Comparison of ENCODE assay signal across 10 cellular contexts in genomic region chr10:59904431-59905065, GRCh38. TPM values are rescaled to one million over a fixed set of nuclear protein-coding genes. Genes with fewer than 3 reads are reported as not detected.
DNase-seq lines count a peak whose midpoint lies in the region; ATAC-seq and TF ChIP-seq lines count a peak whose summit lies in the region.
"Had no signal": no experiment of that assay in that cellular context is flagged by ENCODE, and none has a peak within 500 bp of the region (broad histone marks: within the 10 kb centered on the region; RNA-seq: fewer than 3 reads in every experiment).

No MANE protein-coding gene starts in this region.

- no peaks in the 10 kb centered on the region for H3K9me3 Mint-ChIP-seq in activated CD4-positive, alpha-beta T cell treated with anti-CD3 and anti-CD28 coated beads for 36 hours (ENCODE audit: low read depth)
- no peaks in the 10 kb centered on the region for H3K9me3 Mint-ChIP-seq in activated naive CD8-positive, alpha-beta T cell treated with anti-CD3 and anti-CD28 coated beads for 36 hours

- no peak for ATAC-seq in activated CD4-positive, alpha-beta T cell treated with anti-CD3 and anti-CD28 coated beads for 36 hours
- no peak for ATAC-seq in activated CD4-positive, CD25-positive, alpha-beta regulatory T cell treated with anti-CD3 and anti-CD28 coated beads, Interleukin-2, amount 50 U/mL, for 24 hours

- H3K4me1 Mint-ChIP-seq in activated CD4-positive, alpha-beta T cell treated with anti-CD3 and anti-CD28 coated beads for 36 hours = peaks cover 76% of the 10 kb centered on the region
- peaks cover 71% of the 10 kb centered on the region for H3K4me1 Mint-ChIP-seq in activated naive CD8-positive, alpha-beta T cell treated with anti-CD3 and anti-CD28 coated beads for 36 hours

- no peak for TF ChIP-seq POLR2A in suprapubic skin (IDR thresholded peaks at IDR 0.05)

- H3K36me3 ChIP-seq in suprapubic skin = no peaks in the 10 kb centered on the region

- H3K4me3 ChIP-seq in suprapubic skin = peak overlapping the region; percentile 99

- POLR2A ChIA-PET in activated CD4-positive, alpha-beta T cell treated with anti-CD3 and anti-CD28 coated beads for 36 hours (lab: Charles Lee) = interaction anchor here (0.6 to 2.0 kb wide), 9 partner anchors 9 to 195 kb away, joined by 3 to 13 read pairs (median 4); partner anchors contain the start of gene SLC16A9

- WGBS in suprapubic skin = 38% methylated on average over 7 of the region's 7 CpGs

- peak overlapping the region; percentile 99 for H3K27ac Mint-ChIP-seq in activated CD4-positive, alpha-beta T cell treated with anti-CD3 and anti-CD28 coated beads for 36 hours
- H3K27ac Mint-ChIP-seq in activated naive CD8-positive, alpha-beta T cell treated with anti-CD3 and anti-CD28 coated beads for 36 hours = peak overlapping the region; percentile 98

- CTCF ChIA-PET in activated CD4-positive, alpha-beta T cell treated with anti-CD3 and anti-CD28 coated beads for 36 hours (lab: Charles Lee) = interaction anchor here (0.6 to 2.7 kb wide), 8 partner anchors 8 to 74 kb away, joined by 3 to 18 read pairs (median 4); no protein-coding TSS in a partner anchor

- peak overlapping the region; percentile 97 for H3K4me3 Mint-ChIP-seq in activated CD4-positive, alpha-beta T cell treated with anti-CD3 and anti-CD28 coated beads for 36 hours
- H3K4me3 Mint-ChIP-seq in activated naive CD8-positive, alpha-beta T cell treated with anti-CD3 and anti-CD28 coated beads for 36 hours = peak overlapping the region; percentile 98

- H3K27ac ChIP-seq in suprapubic skin = peak overlapping the region; percentile 94

- no peak for TF ChIP-seq EP300 in suprapubic skin (IDR thresholded peaks at IDR 0.05)

- DNase-seq in activated CD4-positive, alpha-beta T cell treated with anti-CD3 and anti-CD28 coated beads for 36 hours = no peak
- DNase-seq in activated CD4-positive, alpha-beta T cell treated with anti-CD3 and anti-CD28 coated beads, Interleukin-2, amount 50 U/mL, for 48 hours = no peak
- no peak for DNase-seq in activated naive CD8-positive, alpha-beta T cell treated with anti-CD3 and anti-CD28 coated beads for 36 hours
- DNase-seq in iPS-NIHi11 (ENCODE audit: low spot score) = peak; percentile 28
- no peak for DNase-seq in suprapubic skin (ENCODE audit: low spot score in 2 of 2)
- no peak for DNase-seq in pons (ENCODE audit: low spot score)
- no peak for DNase-seq in LoVo (ENCODE audit: low spot score)
- DNase-seq: NCI-H446 treated with DMSO at 0.1 percent for 48 hours had no signal

- H3K36me3 Mint-ChIP-seq in activated CD4-positive, alpha-beta T cell treated with anti-CD3 and anti-CD28 coated beads for 36 hours (ENCODE audit: low read depth) = peaks cover 42% of the 10 kb centered on the region
- peaks cover 41% of the 10 kb centered on the region for H3K36me3 Mint-ChIP-seq in activated naive CD8-positive, alpha-beta T cell treated with anti-CD3 and anti-CD28 coated beads for 36 hours

- H3K9me3 ChIP-seq in suprapubic skin = no peaks in the 10 kb centered on the region
- H3K9me3 ChIP-seq: mucosa of descending colon had no signal

- H3K4me1 ChIP-seq in suprapubic skin = peaks cover 78% of the 10 kb centered on the region

- H3K27me3 Mint-ChIP-seq in activated CD4-positive, alpha-beta T cell treated with anti-CD3 and anti-CD28 coated beads for 36 hours = no peaks in the 10 kb centered on the region
- H3K27me3 Mint-ChIP-seq in activated naive CD8-positive, alpha-beta T cell treated with anti-CD3 and anti-CD28 coated beads for 36 hours = no peaks in the 10 kb centered on the region

- intact Hi-C loops in activated CD4-positive, alpha-beta T cell treated with anti-CD3 and anti-CD28 coated beads for 36 hours (cut with DNase I, micrococcal nuclease) = loop anchor here (1.0 to 10.0 kb wide), 9 partner anchors 23 to 1998 kb away; partner anchors contain the start of genes ARID5B (in 1 of the 2), CISD1 (in 1 of the 2), IPMK (in 1 of the 2) and SLC16A9 (in 1 of the 2)

- TF ChIP-seq CTCF in suprapubic skin (IDR thresholded peaks at IDR 0.05) = no peak

- no peaks in the 10 kb centered on the region for H3K27me3 ChIP-seq in suprapubic skin

RNA-seq across cellular contexts. Expression of gene CCDC6, which starts 1.8 kb away (rescaled TPM):
- total RNA-seq in activated CD4-positive, alpha-beta T cell treated with anti-CD3 and anti-CD28 coated beads for 36 hours = 10 to 100 TPM; 49.7 to 53.0 TPM
- total RNA-seq in activated naive CD8-positive, alpha-beta T cell treated with anti-CD3 and anti-CD28 coated beads for 36 hours = 10 to 100 TPM; 45.5 to 47.5 TPM
- total RNA-seq in suprapubic skin = 100 to 1,000 TPM in 2 of 4 donors, 10 to 100 TPM in 2; 78.5 to 101 (median 92.1) TPM
